1 cellular context compared by ENCODE assay signal in genomic region chr17:49996495-49997255, GRCh38.
TF ChIP-seq lines count a peak whose summit lies in the region.

No MANE protein-coding gene starts in this region.

TF ChIP-seq in HEK293, 187 proteins besides CTCF, POLR2A, EP300 and RAD21 (continues in another document):
- TF ChIP-seq, protein P1, sequence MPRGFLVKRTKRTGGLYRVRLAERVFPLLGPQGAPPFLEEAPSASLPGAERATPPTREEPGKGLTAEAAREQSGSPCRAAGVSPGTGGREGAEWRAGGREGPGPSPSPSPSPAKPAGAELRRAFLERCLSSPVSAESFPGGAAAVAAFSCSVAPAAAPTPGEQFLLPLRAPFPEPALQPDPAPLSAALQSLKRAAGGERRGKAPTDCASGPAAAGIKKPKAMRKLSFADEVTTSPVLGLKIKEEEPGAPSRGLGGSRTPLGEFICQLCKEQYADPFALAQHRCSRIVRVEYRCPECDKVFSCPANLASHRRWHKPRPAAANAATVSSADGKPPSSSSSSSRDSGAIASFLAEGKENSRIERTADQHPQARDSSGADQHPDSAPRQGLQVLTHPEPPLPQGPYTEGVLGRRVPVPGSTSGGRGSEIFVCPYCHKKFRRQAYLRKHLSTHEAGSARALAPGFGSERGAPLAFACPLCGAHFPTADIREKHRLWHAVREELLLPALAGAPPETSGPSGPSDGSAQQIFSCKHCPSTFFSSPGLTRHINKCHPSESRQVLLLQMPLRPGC (tag by site-specific recombination; IDR thresholded peaks at IDR 0.05), result no peak
- no peak for TF ChIP-seq ZNF112 (tag by site-specific recombination; IDR thresholded peaks at IDR 0.05)
- no peak for TF ChIP-seq ZSCAN5A (tag by site-specific recombination; IDR thresholded peaks at IDR 0.05)
- TF ChIP-seq MEIS1 (CRISPR knock-in tag; IDR thresholded peaks at IDR 0.05; ENCODE audit: borderline replicate concordance), result no peak
- TF ChIP-seq ZBTB26 (tag by site-specific recombination; optimal IDR thresholded peaks at IDR 0.05), result peak; percentile 26
- TF ChIP-seq SP3 (tag by site-specific recombination; IDR thresholded peaks at IDR 0.05), result peak; percentile 27; the same call in 1 of the 2 replicates
- TF ChIP-seq ZNF660 (tag by site-specific recombination; IDR thresholded peaks at IDR 0.05), result no peak
- TF ChIP-seq ZNF311 (tag by site-specific recombination; IDR thresholded peaks at IDR 0.05; ENCODE audit: borderline replicate concordance), result no peak
- peak; percentile 64 for TF ChIP-seq GLIS1 (tag by site-specific recombination; IDR thresholded peaks at IDR 0.05)
- TF ChIP-seq PRDM1 (tag by site-specific recombination; IDR thresholded peaks at IDR 0.05), result no peak
- 0 out of 2 replicates have a peak, but pooled peaks have one; percentile 15 for TF ChIP-seq ZSCAN30 (tag by site-specific recombination; IDR thresholded peaks at IDR 0.05)
- no peak for TF ChIP-seq SCRT1 (tag by site-specific recombination; IDR thresholded peaks at IDR 0.05; ENCODE audit: borderline replicate concordance)
- peak; percentile 56; the same call in 1 of the 2 replicates for TF ChIP-seq SP7 (tag by site-specific recombination; IDR thresholded peaks at IDR 0.05)
- TF ChIP-seq BCL11B (tag by site-specific recombination; IDR thresholded peaks at IDR 0.05; ENCODE audit: low read depth), result 0 out of 2 replicates have a peak, but pooled peaks have one; percentile 18
- peak; percentile 20; the same call in 1 of the 2 replicates for TF ChIP-seq EGR2 (tag by site-specific recombination; IDR thresholded peaks at IDR 0.05; ENCODE audit: low read depth)
- peak; percentile 4; the same call in 1 of the 2 replicates for TF ChIP-seq KLF1 (tag by site-specific recombination; IDR thresholded peaks at IDR 0.05)
- TF ChIP-seq ZBTB7A (tag by site-specific recombination; IDR thresholded peaks at IDR 0.05; ENCODE audit: low read depth), result peak; percentile 36; the same call in 1 of the 2 replicates
- peak; percentile 86 for TF ChIP-seq GLIS2 (tag by site-specific recombination; IDR thresholded peaks at IDR 0.05)
- TF ChIP-seq ZBTB44 (tag by site-specific recombination; IDR thresholded peaks at IDR 0.05), result peak; percentile 15; the same call in 1 of the 2 replicates
- 0 out of 2 replicates have a peak, but pooled peaks have one; percentile 23 for TF ChIP-seq KLF8 (tag by site-specific recombination; IDR thresholded peaks at IDR 0.05)
- TF ChIP-seq, protein P2, sequence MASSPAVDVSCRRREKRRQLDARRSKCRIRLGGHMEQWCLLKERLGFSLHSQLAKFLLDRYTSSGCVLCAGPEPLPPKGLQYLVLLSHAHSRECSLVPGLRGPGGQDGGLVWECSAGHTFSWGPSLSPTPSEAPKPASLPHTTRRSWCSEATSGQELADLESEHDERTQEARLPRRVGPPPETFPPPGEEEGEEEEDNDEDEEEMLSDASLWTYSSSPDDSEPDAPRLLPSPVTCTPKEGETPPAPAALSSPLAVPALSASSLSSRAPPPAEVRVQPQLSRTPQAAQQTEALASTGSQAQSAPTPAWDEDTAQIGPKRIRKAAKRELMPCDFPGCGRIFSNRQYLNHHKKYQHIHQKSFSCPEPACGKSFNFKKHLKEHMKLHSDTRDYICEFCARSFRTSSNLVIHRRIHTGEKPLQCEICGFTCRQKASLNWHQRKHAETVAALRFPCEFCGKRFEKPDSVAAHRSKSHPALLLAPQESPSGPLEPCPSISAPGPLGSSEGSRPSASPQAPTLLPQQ (tag by site-specific recombination; IDR thresholded peaks at IDR 0.05), result 0 out of 2 replicates have a peak, but pooled peaks have one; percentile 40
- TF ChIP-seq ZFHX2 (tag by site-specific recombination; conservative IDR thresholded peaks at IDR 0.05), result peak; percentile 52; the same call in 1 of the 2 replicates
- peak; percentile 78 for TF ChIP-seq ZNF335 (tag by site-specific recombination; conservative IDR thresholded peaks at IDR 0.05)
- TF ChIP-seq, protein P3, sequence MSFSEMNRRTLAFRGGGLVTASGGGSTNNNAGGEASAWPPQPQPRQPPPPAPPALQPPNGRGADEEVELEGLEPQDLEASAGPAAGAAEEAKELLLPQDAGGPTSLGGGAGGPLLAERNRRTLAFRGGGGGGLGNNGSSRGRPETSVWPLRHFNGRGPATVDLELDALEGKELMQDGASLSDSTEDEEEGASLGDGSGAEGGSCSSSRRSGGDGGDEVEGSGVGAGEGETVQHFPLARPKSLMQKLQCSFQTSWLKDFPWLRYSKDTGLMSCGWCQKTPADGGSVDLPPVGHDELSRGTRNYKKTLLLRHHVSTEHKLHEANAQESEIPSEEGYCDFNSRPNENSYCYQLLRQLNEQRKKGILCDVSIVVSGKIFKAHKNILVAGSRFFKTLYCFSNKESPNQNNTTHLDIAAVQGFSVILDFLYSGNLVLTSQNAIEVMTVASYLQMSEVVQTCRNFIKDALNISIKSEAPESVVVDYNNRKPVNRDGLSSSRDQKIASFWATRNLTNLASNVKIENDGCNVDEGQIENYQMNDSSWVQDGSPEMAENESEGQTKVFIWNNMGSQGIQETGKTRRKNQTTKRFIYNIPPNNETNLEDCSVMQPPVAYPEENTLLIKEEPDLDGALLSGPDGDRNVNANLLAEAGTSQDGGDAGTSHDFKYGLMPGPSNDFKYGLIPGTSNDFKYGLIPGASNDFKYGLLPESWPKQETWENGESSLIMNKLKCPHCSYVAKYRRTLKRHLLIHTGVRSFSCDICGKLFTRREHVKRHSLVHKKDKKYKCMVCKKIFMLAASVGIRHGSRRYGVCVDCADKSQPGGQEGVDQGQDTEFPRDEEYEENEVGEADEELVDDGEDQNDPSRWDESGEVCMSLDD (tag by site-specific recombination; IDR thresholded peaks at IDR 0.05), result peak; percentile 56; the same call in 1 of the 2 replicates
- TF ChIP-seq, protein P4, sequence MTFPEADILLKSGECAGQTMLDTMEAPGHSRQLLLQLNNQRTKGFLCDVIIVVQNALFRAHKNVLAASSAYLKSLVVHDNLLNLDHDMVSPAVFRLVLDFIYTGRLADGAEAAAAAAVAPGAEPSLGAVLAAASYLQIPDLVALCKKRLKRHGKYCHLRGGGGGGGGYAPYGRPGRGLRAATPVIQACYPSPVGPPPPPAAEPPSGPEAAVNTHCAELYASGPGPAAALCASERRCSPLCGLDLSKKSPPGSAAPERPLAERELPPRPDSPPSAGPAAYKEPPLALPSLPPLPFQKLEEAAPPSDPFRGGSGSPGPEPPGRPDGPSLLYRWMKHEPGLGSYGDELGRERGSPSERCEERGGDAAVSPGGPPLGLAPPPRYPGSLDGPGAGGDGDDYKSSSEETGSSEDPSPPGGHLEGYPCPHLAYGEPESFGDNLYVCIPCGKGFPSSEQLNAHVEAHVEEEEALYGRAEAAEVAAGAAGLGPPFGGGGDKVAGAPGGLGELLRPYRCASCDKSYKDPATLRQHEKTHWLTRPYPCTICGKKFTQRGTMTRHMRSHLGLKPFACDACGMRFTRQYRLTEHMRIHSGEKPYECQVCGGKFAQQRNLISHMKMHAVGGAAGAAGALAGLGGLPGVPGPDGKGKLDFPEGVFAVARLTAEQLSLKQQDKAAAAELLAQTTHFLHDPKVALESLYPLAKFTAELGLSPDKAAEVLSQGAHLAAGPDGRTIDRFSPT (tag by site-specific recombination; IDR thresholded peaks at IDR 0.05), result peak; percentile 51; the same call in 1 of the 2 replicates
- no peak for TF ChIP-seq ZNF175 (tag by site-specific recombination; IDR thresholded peaks at IDR 0.05)
- 0 out of 2 replicates have a peak, but pooled peaks have one; percentile 25 for TF ChIP-seq ZFP69B (tag by site-specific recombination; IDR thresholded peaks at IDR 0.05)
- TF ChIP-seq ZFP37 (tag by site-specific recombination; IDR thresholded peaks at IDR 0.05), result 0 out of 2 replicates have a peak, but pooled peaks have one; percentile 68
- peak; percentile 62 for TF ChIP-seq PRDM10 (tag by site-specific recombination; IDR thresholded peaks at IDR 0.05)
- TF ChIP-seq, protein P5, sequence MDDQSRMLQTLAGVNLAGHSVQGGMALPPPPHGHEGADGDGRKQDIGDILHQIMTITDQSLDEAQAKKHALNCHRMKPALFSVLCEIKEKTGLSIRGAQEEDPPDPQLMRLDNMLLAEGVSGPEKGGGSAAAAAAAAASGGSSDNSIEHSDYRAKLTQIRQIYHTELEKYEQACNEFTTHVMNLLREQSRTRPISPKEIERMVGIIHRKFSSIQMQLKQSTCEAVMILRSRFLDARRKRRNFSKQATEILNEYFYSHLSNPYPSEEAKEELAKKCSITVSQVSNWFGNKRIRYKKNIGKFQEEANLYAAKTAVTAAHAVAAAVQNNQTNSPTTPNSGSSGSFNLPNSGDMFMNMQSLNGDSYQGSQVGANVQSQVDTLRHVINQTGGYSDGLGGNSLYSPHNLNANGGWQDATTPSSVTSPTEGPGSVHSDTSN (CRISPR knock-in tag; IDR thresholded peaks at IDR 0.05), result peak; percentile 90
- TF ChIP-seq ZNF132 (tag by site-specific recombination; IDR thresholded peaks at IDR 0.05; ENCODE audit: borderline replicate concordance), result no peak
- TF ChIP-seq TRIM28 (IDR thresholded peaks at IDR 0.05; ENCODE audit: borderline replicate concordance, low read length), result no peak
- peak; percentile 90 for TF ChIP-seq ZNF654 (tag by site-specific recombination; IDR thresholded peaks at IDR 0.05; ENCODE audit: low read depth)
- 0 out of 2 replicates have a peak, but pooled peaks have one; percentile 18 for TF ChIP-seq ZBTB8A (tag by site-specific recombination; IDR thresholded peaks at IDR 0.05)
- peak; percentile 29; the same call in 1 of the 2 replicates for TF ChIP-seq ZNF629 (tag by site-specific recombination; IDR thresholded peaks at IDR 0.05)
- TF ChIP-seq ZNF473 (tag by site-specific recombination; IDR thresholded peaks at IDR 0.05), result no peak
- TF ChIP-seq, protein P6, sequence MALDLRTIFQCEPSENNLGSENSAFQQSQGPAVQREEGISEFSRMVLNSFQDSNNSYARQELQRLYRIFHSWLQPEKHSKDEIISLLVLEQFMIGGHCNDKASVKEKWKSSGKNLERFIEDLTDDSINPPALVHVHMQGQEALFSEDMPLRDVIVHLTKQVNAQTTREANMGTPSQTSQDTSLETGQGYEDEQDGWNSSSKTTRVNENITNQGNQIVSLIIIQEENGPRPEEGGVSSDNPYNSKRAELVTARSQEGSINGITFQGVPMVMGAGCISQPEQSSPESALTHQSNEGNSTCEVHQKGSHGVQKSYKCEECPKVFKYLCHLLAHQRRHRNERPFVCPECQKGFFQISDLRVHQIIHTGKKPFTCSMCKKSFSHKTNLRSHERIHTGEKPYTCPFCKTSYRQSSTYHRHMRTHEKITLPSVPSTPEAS (tag by site-specific recombination; IDR thresholded peaks at IDR 0.05), result 0 out of 2 replicates have a peak, but pooled peaks have one; percentile 36
- 0 out of 2 replicates have a peak, but pooled peaks have one; percentile 30 for TF ChIP-seq ZEB2 (tag by site-specific recombination; IDR thresholded peaks at IDR 0.05)
- TF ChIP-seq ZNF426 (tag by site-specific recombination; IDR thresholded peaks at IDR 0.05), result no peak
- 0 out of 2 replicates have a peak, but pooled peaks have one; percentile 22 for TF ChIP-seq ZNF2 (tag by site-specific recombination; IDR thresholded peaks at IDR 0.05)
- TF ChIP-seq ZNF76 (tag by site-specific recombination; IDR thresholded peaks at IDR 0.05; ENCODE audit: borderline replicate concordance, low read depth), result 0 out of 2 replicates have a peak, but pooled peaks have one; percentile 47
